Comparison of ENCODE assay signal across 28 cellular contexts in genomic region chr6:126093108-126093507, GRCh38.
"Had no signal": no experiment of that assay in that cellular context is flagged by ENCODE, and none has a peak within 500 bp of the region (broad histone marks: within the 10 kb centered on the region; RNA-seq: fewer than 3 reads in every experiment).

No MANE protein-coding gene starts in this region.

- DNase-seq: colonic mucosa; cortex of kidney; dermis blood vessel endothelial cell; dorsolateral prefrontal cortex; effector CD4-positive, alpha-beta T cell; effector CD8-positive, alpha-beta T cell; effector memory CD4-positive, alpha-beta T cell; effector memory CD8-positive, alpha-beta T cell; endodermal cell; erythroblast; esophagus squamous epithelium; foreskin fibroblast; foreskin keratinocyte; foreskin melanocyte; gastrocnemius medialis; glutamatergic neuron; head of caudate nucleus; heart left ventricle had no signal

- H3K4me3 Mint-ChIP-seq: dendritic cell treated with granulocyte-macrophage colony-stimulating factor and Interleukin-4, amounts not matched to agents 40 ng/mL and 50 ng/mL, for 4 days; effector memory CD8-positive, alpha-beta T cell; endodermal cell had no signal

- ATAC-seq: effector memory CD8-positive, alpha-beta T cell; esophagus mucosa; foreskin keratinocyte; gastrocnemius medialis; gastroesophageal sphincter; heart left ventricle had no signal

- H3K36me3 ChIP-seq: colonic mucosa, esophagus muscularis mucosa, esophagus squamous epithelium, gastrocnemius medialis, heart left ventricle had no signal

- H3K27ac ChIP-seq: colonic mucosa, coronary artery, dorsolateral prefrontal cortex, epithelial cell of prostate, esophagus muscularis mucosa, esophagus squamous epithelium, foreskin keratinocyte, gastrocnemius medialis, gastroesophageal sphincter, heart left ventricle had no signal

- FAIRE-seq: colon, endometrium, endothelial cell of umbilical vein, frontal cortex had no signal

- H3K9me3 Mint-ChIP-seq: dendritic cell treated with granulocyte-macrophage colony-stimulating factor and Interleukin-4, amounts not matched to agents 40 ng/mL and 50 ng/mL, for 4 days; effector memory CD8-positive, alpha-beta T cell; endodermal cell had no signal

- H3K27ac Mint-ChIP-seq: dendritic cell treated with granulocyte-macrophage colony-stimulating factor and Interleukin-4, amounts not matched to agents 40 ng/mL and 50 ng/mL, for 4 days; effector memory CD8-positive, alpha-beta T cell; endodermal cell had no signal

- H3K27me3 ChIP-seq: colonic mucosa, dorsolateral prefrontal cortex, esophagus muscularis mucosa, esophagus squamous epithelium, foreskin keratinocyte, gastrocnemius medialis, gastroesophageal sphincter had no signal

- H3K9me3 ChIP-seq: colonic mucosa, esophagus muscularis mucosa, esophagus squamous epithelium, gastrocnemius medialis, gastroesophageal sphincter, heart left ventricle had no signal

- H3K4me3 ChIP-seq: colonic mucosa, coronary artery, dorsolateral prefrontal cortex, esophagus muscularis mucosa, esophagus squamous epithelium, gastrocnemius medialis, gastroesophageal sphincter, heart left ventricle had no signal

- H3K27me3 Mint-ChIP-seq: dendritic cell treated with granulocyte-macrophage colony-stimulating factor and Interleukin-4, amounts not matched to agents 40 ng/mL and 50 ng/mL, for 4 days; effector memory CD8-positive, alpha-beta T cell had no signal

- H3K4me1 ChIP-seq: colonic mucosa, esophagus muscularis mucosa, esophagus squamous epithelium, foreskin keratinocyte, gastrocnemius medialis, gastroesophageal sphincter, heart left ventricle had no signal
